In the genomic region with DNA sequence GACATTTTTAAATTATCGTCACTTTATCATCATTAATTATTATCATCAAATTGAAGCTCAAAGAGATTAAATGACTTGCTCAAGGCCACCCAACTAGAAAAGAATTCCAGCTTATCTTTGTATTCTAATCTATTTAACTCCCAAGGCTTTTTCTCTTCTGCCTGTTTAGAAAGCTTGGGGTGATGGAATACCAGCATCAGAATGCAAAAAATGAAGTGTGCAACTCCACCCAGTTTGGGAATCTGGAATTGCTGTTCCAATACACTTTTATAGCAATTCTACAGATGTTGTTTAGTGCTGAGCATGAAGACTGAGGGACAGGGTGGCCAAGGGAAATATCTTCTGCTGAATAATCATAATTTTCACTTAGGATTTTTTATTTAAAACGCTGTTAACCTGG, we compare ENCODE assay signal across 26 cellular contexts.
"Had no signal": no experiment of that assay in that cellular context is flagged by ENCODE, and none has a peak within 500 bp of the region (broad histone marks: within the 10 kb centered on the region; RNA-seq: fewer than 3 reads in every experiment).

No MANE protein-coding gene starts in this region.

- H3K9me3 ChIP-seq: esophagus squamous epithelium, neutrophil, prostate gland had no signal

- H3K36me3 ChIP-seq: adrenal gland, breast epithelium, esophagus squamous epithelium, neutrophil, ovary, prostate gland, tibial artery had no signal

- H3K27me3 ChIP-seq: adrenal gland, breast epithelium, esophagus squamous epithelium, foreskin keratinocyte, neutrophil, ovary, tibial artery had no signal

- H3K4me1 ChIP-seq: adrenal gland, breast epithelium, foreskin keratinocyte, prostate gland had no signal

- DNase-seq: activated B cell treated with CpG ODN at 0.5 μM for 24 hours; activated CD4-positive, alpha-beta T cell treated with anti-CD3 and anti-CD28 coated beads for 36 hours; activated CD4-positive, alpha-beta T cell treated with anti-CD3 and anti-CD28 coated beads, Interleukin-2, amount 50 U/mL, for 4 hours; activated CD8-positive, alpha-beta memory T cell treated with anti-CD3 and anti-CD28 coated beads for 24 hours; activated CD8-positive, alpha-beta memory T cell treated with anti-CD3 and anti-CD28 coated beads, Interleukin-2, amount 50 U/mL, for 4 hours; activated T-cell treated with anti-CD3 and anti-CD28 coated beads, Interleukin-2, amount 50 U/mL, for 24 hours; adrenal gland; endodermal cell; esophagus squamous epithelium; foreskin keratinocyte; ovary; stimulated activated CD4-positive, alpha-beta T cell treated with anti-CD3 and anti-CD28 coated beads, Interleukin-4, amount 100 ng/mL, for 24 hours; substantia nigra; T1000; tibial artery had no signal

- H3K27me3 Mint-ChIP-seq: activated B cell treated with CpG ODN at 0.5 μM for 24 hours; activated CD4-positive, alpha-beta T cell treated with anti-CD3 and anti-CD28 coated beads for 36 hours; activated T-cell treated with anti-CD3 and anti-CD28 coated beads, Interleukin-2, amount 50 U/mL, for 24 hours; activated T-helper 17 cell treated with anti-CD3 and anti-CD28 coated beads, Interleukin-2, amount 50 U/mL, for 72 hours; central memory CD8-positive, alpha-beta T cell; stimulated activated naive CD8-positive, alpha-beta T cell treated with anti-CD3 and anti-CD28 coated beads, Interleukin-15, Interleukin-2, amounts not matched to agents 100 ng/mL and 50 ng/mL, for 24 hours had no signal

- H3K27ac ChIP-seq: adrenal gland, breast epithelium, coronary artery, esophagus squamous epithelium, foreskin keratinocyte, neutrophil, ovary, prostate gland, tibial artery had no signal

- H3K4me1 Mint-ChIP-seq: activated B cell treated with CpG ODN at 0.5 μM for 24 hours; activated CD4-positive, alpha-beta T cell treated with anti-CD3 and anti-CD28 coated beads for 36 hours; activated T-helper 17 cell treated with anti-CD3 and anti-CD28 coated beads, Interleukin-2, amount 50 U/mL, for 72 hours; central memory CD8-positive, alpha-beta T cell; endodermal cell; memory B cell had no signal

- H3K9me3 Mint-ChIP-seq: endodermal cell had no signal

- H3K4me3 ChIP-seq: adrenal gland, breast epithelium, coronary artery, esophagus squamous epithelium, ovary, prostate gland, tibial artery had no signal

- ATAC-seq: activated CD4-positive, alpha-beta T cell treated with anti-CD3 and anti-CD28 coated beads for 36 hours; activated naive CD4-positive, alpha-beta T cell treated with anti-CD3 and anti-CD28 coated beads, Interleukin-2, amount 50 U/mL, for 72 hours; activated T-helper 17 cell treated with anti-CD3 and anti-CD28 coated beads, Interleukin-2, amount 50 U/mL, for 72 hours; foreskin keratinocyte had no signal

- H3K36me3 Mint-ChIP-seq: memory B cell had no signal

- H3K4me3 Mint-ChIP-seq: activated B cell treated with CpG ODN at 0.5 μM for 24 hours; activated CD4-positive, alpha-beta T cell treated with anti-CD3 and anti-CD28 coated beads for 36 hours; activated T-cell treated with anti-CD3 and anti-CD28 coated beads, Interleukin-2, amount 50 U/mL, for 24 hours; activated T-helper 17 cell treated with anti-CD3 and anti-CD28 coated beads, Interleukin-2, amount 50 U/mL, for 72 hours; central memory CD8-positive, alpha-beta T cell; endodermal cell; memory B cell; nephron; stimulated activated naive CD8-positive, alpha-beta T cell treated with anti-CD3 and anti-CD28 coated beads, Interleukin-15, Interleukin-2, amounts not matched to agents 100 ng/mL and 50 ng/mL, for 24 hours; T-helper 1 cell treated with Interleukin-12 subunit alpha and Interleukin-12 subunit beta and Interleukin-4 antibody, amounts not matched to agents 30 μg/mL and 1 μg/mL, for 36 hours had no signal

- H3K27ac Mint-ChIP-seq: activated B cell treated with CpG ODN at 0.5 μM for 24 hours; activated CD4-positive, alpha-beta T cell treated with anti-CD3 and anti-CD28 coated beads for 36 hours; activated naive CD4-positive, alpha-beta T cell treated with anti-CD3 and anti-CD28 coated beads, Interleukin-2, amount 50 U/mL, for 72 hours; activated T-cell treated with anti-CD3 and anti-CD28 coated beads, Interleukin-2, amount 50 U/mL, for 24 hours; activated T-helper 17 cell treated with anti-CD3 and anti-CD28 coated beads, Interleukin-2, amount 50 U/mL, for 72 hours; endodermal cell; memory B cell; stimulated activated naive CD8-positive, alpha-beta T cell treated with anti-CD3 and anti-CD28 coated beads, Interleukin-15, Interleukin-2, amounts not matched to agents 100 ng/mL and 50 ng/mL, for 24 hours; T-helper 1 cell treated with Interleukin-12 subunit alpha and Interleukin-12 subunit beta and Interleukin-4 antibody, amounts not matched to agents 30 μg/mL and 1 μg/mL, for 36 hours had no signal
